12 cellular contexts compared by ENCODE assay signal in genomic region chr12:9742665-9743064, GRCh38. TPM values are rescaled to one million over a fixed set of nuclear protein-coding genes. Genes with fewer than 3 reads are reported as not detected.
DNase-seq lines count a peak whose midpoint lies in the region; ATAC-seq, FAIRE-seq and TF ChIP-seq lines count a peak whose summit lies in the region.
"Had no signal": no experiment of that assay in that cellular context is flagged by ENCODE, and none has a peak within 500 bp of the region (broad histone marks: within the 10 kb centered on the region; RNA-seq: fewer than 3 reads in every experiment).

No MANE protein-coding gene starts in this region.

- peaks cover 3% of the 10 kb centered on the region for H3K9me3 Mint-ChIP-seq in activated CD4-positive, alpha-beta T cell treated with anti-CD3 and anti-CD28 coated beads, Interleukin-2, amount 10 ng/mL, durations not matched to agents 24 days and 14 days
- peaks cover 4% of the 10 kb centered on the region for H3K9me3 Mint-ChIP-seq in activated naive CD8-positive, alpha-beta T cell (ENCODE audit: low read depth)

- no peaks in the 10 kb centered on the region for H3K79me2 ChIP-seq in KMS-11 (ENCODE audit: insufficient read depth, low read depth)

- no peak for FAIRE-seq in pancreas (lab: Jason Lieb, UNC)
- FAIRE-seq: A549 had no signal

- peak; percentile 84 for DNase-seq in activated CD4-positive, alpha-beta T cell treated with anti-CD3 and anti-CD28 coated beads, Interleukin-2, amount 10 ng/mL, durations not matched to agents 24 days and 14 days
- DNase-seq in activated CD4-positive, alpha-beta T cell treated with anti-CD3 and anti-CD28 coated beads for 4 hours, result no peak
- no peak for DNase-seq in pancreas
- no peak for DNase-seq in A673 (ENCODE audit: low spot score)
- DNase-seq in NCI-H510A (lab: John Stamatoyannopoulos, UW), result no peak
- no peak for DNase-seq in RWPE1 (ENCODE audit: low spot score)
- DNase-seq: anterior cingulate cortex, NCI-H1436 treated with DMSO at 0.1 percent for 48 hours had no signal

- H3K4me1 ChIP-seq in KMS-11 (ENCODE audit: low read depth, poor library complexity, severe bottlenecking) (peaks cover 44% of the 10 kb centered on the region), pancreas (peaks cover 0 to 7% (median 3%) of the 10 kb centered on the region in 3 donors), A673 (ENCODE audit: insufficient read depth, low read length, poor library complexity, severe bottlenecking) (no peaks in the 10 kb centered on the region)
- H3K4me1 ChIP-seq: A549, gastroesophageal sphincter had no signal

- POLR2A ChIA-PET in A673 (lab: Charles Lee; ENCODE audit: low non-redundant PET), result interaction anchor here (0.8 kb wide), 1 partner anchor 184 kb away, joined by 7 read pairs; no protein-coding TSS in a partner anchor
- POLR2A ChIA-PET in RWPE1 (lab: Yijun Ruan, JAX; ENCODE audit: low non-redundant PET), result no interaction called here

- intact Hi-C loops in activated CD4-positive, alpha-beta T cell treated with anti-CD3 and anti-CD28 coated beads, Interleukin-2, amount 10 ng/mL, durations not matched to agents 24 days and 14 days (cut with micrococcal nuclease), result loop anchor here (1.0 to 10.0 kb wide), 7 partner anchors 52 to 378 kb away; partner anchors contain the start of genes CLEC12B and CLEC2B
- intact Hi-C loops in pancreas (cut with DNase I) (no loop called here), A673 (cut with micrococcal nuclease; ENCODE audit: unreplicated experiment) (loop anchor here (10.0 kb wide), 1 partner anchor 272 kb away; the partner anchor contains the start of gene CLEC12B)

- 33 to 35% methylated on average over 5 of the region's 5 CpGs for WGBS in pancreas, 2 donors

- peaks cover 10% of the 10 kb centered on the region for H3K36me3 Mint-ChIP-seq in activated CD4-positive, alpha-beta T cell treated with anti-CD3 and anti-CD28 coated beads, Interleukin-2, amount 10 ng/mL, durations not matched to agents 24 days and 14 days (ENCODE audit: low read depth)
- H3K36me3 Mint-ChIP-seq in activated naive CD8-positive, alpha-beta T cell, result peaks cover 2% of the 10 kb centered on the region

- H3K9me3 ChIP-seq in pancreas, result no peaks in the 10 kb centered on the region
- no peaks in the 10 kb centered on the region for H3K9me3 ChIP-seq in A673 (ENCODE audit: low read depth, low read length, poor library complexity, severe bottlenecking)
- H3K9me3 ChIP-seq: A549, gastroesophageal sphincter had no signal

- peak overlapping the region; percentile 61 for H3K27ac ChIP-seq in KMS-11
- no peak overlapping the region for H3K27ac ChIP-seq in pancreas
- H3K27ac ChIP-seq in A673 (ENCODE audit: low read depth, low read length, poor library complexity, severe bottlenecking), result no peak overlapping the region
- H3K27ac ChIP-seq in RWPE1, result no peak overlapping the region
- H3K27ac ChIP-seq: A549, gastroesophageal sphincter had no signal

- peak overlapping the region; percentile 47; the same call in 1 of the 2 replicates for H2AFZ ChIP-seq in KMS-11 (ENCODE audit: low read depth)

- no TSS peak for BruUV-seq in A673 (replicated peaks; lab: Mats Ljungman, UMichigan)

- H3K4me3 ChIP-seq in KMS-11 (IDR thresholded peaks at IDR 0.05; ENCODE audit: insufficient read depth, low read depth, low read length) (no peak overlapping the region), pancreas (no peak overlapping the region), A673 (ENCODE audit: low read depth, low read length, poor library complexity, severe bottlenecking) (no peak overlapping the region)
- H3K4me3 ChIP-seq: A549, gastroesophageal sphincter had no signal

- no peaks in the 10 kb centered on the region for H3K36me3 ChIP-seq in KMS-11 (ENCODE audit: insufficient read depth)
- no peaks in the 10 kb centered on the region for H3K36me3 ChIP-seq in pancreas
- H3K36me3 ChIP-seq in A673 (ENCODE audit: insufficient read depth, low read length, poor library complexity, severe bottlenecking), result no peaks in the 10 kb centered on the region
- H3K36me3 ChIP-seq: gastroesophageal sphincter had no signal

- peaks cover 58% of the 10 kb centered on the region for H3K4me1 Mint-ChIP-seq in activated CD4-positive, alpha-beta T cell treated with anti-CD3 and anti-CD28 coated beads, Interleukin-2, amount 10 ng/mL, durations not matched to agents 24 days and 14 days
- peaks cover 63% of the 10 kb centered on the region for H3K4me1 Mint-ChIP-seq in activated naive CD8-positive, alpha-beta T cell (ENCODE audit: low read depth)

- TF ChIP-seq CTCF in KMS-11 (conservative IDR thresholded peaks at IDR 0.05; ENCODE audit: low read depth, low read length), result no peak
- TF ChIP-seq CTCF in pancreas (IDR thresholded peaks at IDR 0.05), result no peak
- TF ChIP-seq CTCF in A673 (conservative IDR thresholded peaks at IDR 0.05; ENCODE audit: low read depth, low read length), result no peak
- TF ChIP-seq CTCF in RWPE1 (conservative IDR thresholded peaks at IDR 0.05; ENCODE audit: low read depth), result no peak

- ATAC-seq in pancreas, result peak in 3 of 4 donors; percentile 65 to 73 (median 65)
- ATAC-seq: gastroesophageal sphincter had no signal

- 0 out of 2 replicates have a peak overlapping the region, but pooled peaks have one; percentile 4 for H3K9ac ChIP-seq in KMS-11

- H4K20me1 ChIP-seq in KMS-11 (ENCODE audit: insufficient read depth), result no peaks in the 10 kb centered on the region

- peak overlapping the region; percentile 57 for H3K4me3 Mint-ChIP-seq in activated CD4-positive, alpha-beta T cell treated with anti-CD3 and anti-CD28 coated beads, Interleukin-2, amount 10 ng/mL, durations not matched to agents 24 days and 14 days
- H3K4me3 Mint-ChIP-seq in activated naive CD8-positive, alpha-beta T cell, result peak overlapping the region; percentile 79

- no peaks in the 10 kb centered on the region for H3K27me3 Mint-ChIP-seq in activated CD4-positive, alpha-beta T cell treated with anti-CD3 and anti-CD28 coated beads, Interleukin-2, amount 10 ng/mL, durations not matched to agents 24 days and 14 days
- no peaks in the 10 kb centered on the region for H3K27me3 Mint-ChIP-seq in activated naive CD8-positive, alpha-beta T cell

- CTCF ChIA-PET in A673 (lab: Charles Lee) (interaction anchor here (0.6 to 0.7 kb wide), 2 partner anchors 570 to 1029 kb away, joined by 3 to 4 read pairs; no protein-coding TSS in a partner anchor), RWPE1 (lab: Yijun Ruan, JAX) (interaction anchor here (0.6 to 1.4 kb wide), 6 partner anchors 13 to 287 kb away, joined by 3 to 6 read pairs (median 3); no protein-coding TSS in a partner anchor)

- H3K27ac Mint-ChIP-seq in activated CD4-positive, alpha-beta T cell treated with anti-CD3 and anti-CD28 coated beads, Interleukin-2, amount 10 ng/mL, durations not matched to agents 24 days and 14 days, result peak overlapping the region; percentile 95
- peak overlapping the region; percentile 88 for H3K27ac Mint-ChIP-seq in activated naive CD8-positive, alpha-beta T cell

- H3K27me3 ChIP-seq in KMS-11 (ENCODE audit: insufficient read depth, low read depth) (no peaks in the 10 kb centered on the region), pancreas (no peaks in the 10 kb centered on the region), A673 (replicated peaks; ENCODE audit: insufficient read depth, low read depth, low read length, poor library complexity) (no peaks in the 10 kb centered on the region)

- peak overlapping the region; percentile 96 for H3K4me2 ChIP-seq in KMS-11
- H3K4me2 ChIP-seq: A549 had no signal

RNA-seq across cellular contexts. Expression of gene CLECL1, which starts 9.8 kb away (rescaled TPM):
- 5.3 and 9.1 TPM in 2 replicates for total RNA-seq in activated CD4-positive, alpha-beta T cell treated with anti-CD3 and anti-CD28 coated beads, Interleukin-2, amount 10 ng/mL, durations not matched to agents 24 days and 14 days
- total RNA-seq in pancreas (under 1 TPM in 2 of 6 donors, not detected in 4; 0.31 to 0.43 TPM), A673 (2021) (not detected in 2 replicates)
- not detected for polyA plus RNA-seq in pancreas
- total RNA-seq: gastroesophageal sphincter had no signal
- polyA plus RNA-seq: A549 had no signal

RNA-seq across cellular contexts. Expression of gene CD69, which starts 18.0 kb away (rescaled TPM):
- total RNA-seq in activated CD4-positive, alpha-beta T cell treated with anti-CD3 and anti-CD28 coated beads, Interleukin-2, amount 10 ng/mL, durations not matched to agents 24 days and 14 days, result 106 and 111 TPM in 2 replicates
- 1 to 10 TPM in 2 of 6 donors, under 1 TPM in 4; 0.12 to 1.9 (median 0.76) TPM for total RNA-seq in pancreas
- polyA plus RNA-seq in pancreas, result under 1 TPM; 0.23 to 0.31 TPM
- total RNA-seq in A673 (2021), result 0.26 TPM in 1 of 2 replicates, not detected in the other
- polyA plus RNA-seq: A549 had no signal

Comparison
In these comparisons a context has a peak if more than half of its experiments do, and no peak if none do; other contexts are left out.
1. RNA of gene CD69, which starts 18.0 kb away (total RNA-seq): 106 to 111 TPM in activated CD4-positive, alpha-beta T cell treated with anti-CD3 and anti-CD28 coated beads, Interleukin-2, amount 10 ng/mL, durations not matched to agents 24 days and 14 days; 0.12 to 1.9 TPM in pancreas and 0.26 TPM in A673; every median in the first group is over 10 times any median in the second.
2. intact Hi-C loops: an anchor here in activated CD4-positive, alpha-beta T cell treated with anti-CD3 and anti-CD28 coated beads, Interleukin-2, amount 10 ng/mL, durations not matched to agents 24 days and 14 days (1.0 to 10.0 kb wide) and A673 (10.0 kb wide); none called in pancreas.